In the genomic region with DNA sequence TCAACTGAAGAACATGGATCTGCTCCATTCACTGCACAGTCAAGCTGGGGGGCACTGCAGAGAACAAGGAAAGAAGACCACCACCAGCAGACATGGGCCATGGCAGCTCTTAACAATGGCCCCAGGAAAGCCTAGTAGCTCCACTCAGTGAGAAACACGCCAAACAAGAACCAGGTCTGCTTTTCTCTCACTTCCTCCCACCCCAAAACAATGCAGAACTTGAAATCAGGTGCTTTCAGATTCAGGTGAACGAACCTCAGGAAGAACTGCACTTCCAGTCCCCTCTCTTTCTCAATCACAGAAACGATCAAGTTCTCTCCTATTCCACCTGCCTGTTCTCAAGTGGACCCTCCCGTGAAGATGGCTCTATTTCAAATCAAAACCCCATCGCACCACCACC, we compare ENCODE assay signal across 10 cellular contexts.
"Had no signal": no experiment of that assay in that cellular context is flagged by ENCODE, and none has a peak within 500 bp of the region (broad histone marks: within the 10 kb centered on the region; RNA-seq: fewer than 3 reads in every experiment).

No MANE protein-coding gene starts in this region.

- FAIRE-seq: H1, H54, HepG2 had no signal

- H3K4me3 ChIP-seq: GM23338 had no signal

- H3K4me2 ChIP-seq: GM23338, KMS-11 had no signal

- ATAC-seq: GM23338, HepG2 had no signal

- H3K27ac ChIP-seq: HL-60, KMS-11 had no signal

- H3K9me3 Mint-ChIP-seq: GM23338, H9, IgD-negative memory B cell had no signal

- H3K27me3 Mint-ChIP-seq: IgD-negative memory B cell had no signal

- H3K9ac ChIP-seq: KMS-11 had no signal

- H3K4me1 Mint-ChIP-seq: IgD-negative memory B cell had no signal

- H3K4me3 Mint-ChIP-seq: GM23338, H9, IgD-negative memory B cell had no signal

- H2AFZ ChIP-seq: GM23338 had no signal

- H3K27ac Mint-ChIP-seq: GM23338, H9, IgD-negative memory B cell had no signal

- DNase-seq: H9, HCEC 1CT, KBM-7 had no signal

- H3K36me3 Mint-ChIP-seq: IgD-negative memory B cell had no signal
